ENCODE assay signal across 8 cellular contexts in genomic region chr17:51088868-51089267, GRCh38. TPM values are rescaled to one million over a fixed set of nuclear protein-coding genes. Genes with fewer than 3 reads are reported as not detected.
DNase-seq lines count a peak whose midpoint lies in the region; ATAC-seq and TF ChIP-seq lines count a peak whose summit lies in the region.
"Not testable (repeated sequence)": the region's sequence is repeated elsewhere in the genome, so short reads cannot be mapped to it uniquely, and the experiment has no call there.

No MANE protein-coding gene starts in this region.

- peak overlapping the region in 1 of 2 donors; percentile 65 for H3K4me3 Mint-ChIP-seq in CD14-positive monocyte
- H3K4me3 Mint-ChIP-seq in MCF 10A (ENCODE audit: unreplicated experiment): not testable (repeated sequence)

- H3K4me1 Mint-ChIP-seq in CD14-positive monocyte: peaks cover 27% of the 10 kb centered on the region
- not testable (repeated sequence) for H3K4me1 Mint-ChIP-seq in MCF 10A (ENCODE audit: insufficient read depth, unreplicated experiment)

- not testable (repeated sequence) for H3K27me3 ChIP-seq in OCI-LY3 (ENCODE audit: low read depth, low read length); left lung; neutrophil; upper lobe of right lung

- not testable (repeated sequence) for H3K27ac ChIP-seq in OCI-LY3 (ENCODE audit: low read length); upper lobe of right lung
- H3K27ac ChIP-seq in left lung: peak overlapping the region in 1 of 2 donors; percentile 81
- H3K27ac ChIP-seq in neutrophil: peak overlapping the region; percentile 97

- H2AFZ ChIP-seq in OCI-LY3 (ENCODE audit: low read depth, low read length): not testable (repeated sequence)

- POLR2A ChIA-PET in MCF 10A (lab: Yijun Ruan, JAX): interaction anchor here (1.0 kb wide), 1 partner anchor 32 kb away, joined by 3 read pairs; the partner anchor contains the start of gene SPAG9

- intact Hi-C loops in CD14-positive monocyte (cut with micrococcal nuclease): loop anchor here (5.0 kb wide), 1 partner anchor 33 kb away; the partner anchor contains the start of gene SPAG9 (in 2 of the 2)
- intact Hi-C loops in MCF 10A (cut with micrococcal nuclease); Right ventricle myocardium superior (cut with DNase I); left lung (cut with DNase I); upper lobe of right lung (cut with DNase I): not testable (repeated sequence)

- not testable (repeated sequence) for H3K9ac ChIP-seq in OCI-LY3 (ENCODE audit: low read length)

- H3K79me2 ChIP-seq in OCI-LY3 (ENCODE audit: low read length): peaks cover 34% of the 10 kb centered on the region

- H3K4me2 ChIP-seq in OCI-LY3 (ENCODE audit: low read length): peak overlapping the region; percentile 24

- peaks cover 14% of the 10 kb centered on the region for H4K20me1 ChIP-seq in OCI-LY3 (ENCODE audit: insufficient read depth, low read length)

- DNase-seq in CD14-positive monocyte (ENCODE audit: low spot score) (peak; percentile 85), MV-4-11 (lab: John Stamatoyannopoulos, UW) (peak; percentile 81), MCF 10A (ENCODE audit: unreplicated experiment) (peak; percentile 65), Right ventricle myocardium superior (peak; percentile 72), left lung (peak; percentile 60 to 92), upper lobe of right lung (peak; percentile 86)

- CTCF ChIA-PET in MCF 10A (lab: Yijun Ruan, JAX): not testable (repeated sequence)

- H3K27me3 Mint-ChIP-seq in CD14-positive monocyte (ENCODE audit: low read depth in 3 of 3); MCF 10A (ENCODE audit: insufficient read depth, unreplicated experiment): not testable (repeated sequence)

- TF ChIP-seq CTCF in CD14-positive monocyte (IDR thresholded peaks at IDR 0.05); OCI-LY3 (IDR thresholded peaks at IDR 0.05; ENCODE audit: low read depth, low read length); MCF 10A (IDR thresholded peaks at IDR 0.05; ENCODE audit: unreplicated experiment); left lung (IDR thresholded peaks at IDR 0.05); neutrophil (IDR thresholded peaks at IDR 0.05); upper lobe of right lung (IDR thresholded peaks at IDR 0.05): not testable (repeated sequence)

- BruUV-seq in MCF 10A (replicated peaks; lab: Mats Ljungman, UMichigan): not testable (repeated sequence)

- H3K36me3 Mint-ChIP-seq in CD14-positive monocyte: peaks cover 2 to 10% of the 10 kb centered on the region in 2 donors
- H3K36me3 Mint-ChIP-seq in MCF 10A (ENCODE audit: insufficient read depth, unreplicated experiment): not testable (repeated sequence)

- ATAC-seq in Right ventricle myocardium superior (ENCODE audit: poor library complexity); left lung: not testable (repeated sequence)
- ATAC-seq in upper lobe of right lung: peak; percentile 62

- not testable (repeated sequence) for H3K4me3 ChIP-seq in OCI-LY3 (ENCODE audit: low read length); left lung; upper lobe of right lung
- H3K4me3 ChIP-seq in neutrophil (ENCODE audit: low read depth in 1 of 2, low read length in 1 of 2): peak overlapping the region; percentile 53 to 55

- peaks cover 29% of the 10 kb centered on the region for H3K4me1 ChIP-seq in OCI-LY3 (ENCODE audit: low read length)
- peaks cover 0 to 72% of the 10 kb centered on the region in 2 donors for H3K4me1 ChIP-seq in left lung
- peaks cover 56 to 70% of the 10 kb centered on the region in 2 experiments for H3K4me1 ChIP-seq in neutrophil (ENCODE audit: control insufficient read depth in 1 of 2, insufficient read depth in 1 of 2, low read depth in 1 of 2, low read length in 1 of 2)
- H3K4me1 ChIP-seq in upper lobe of right lung: peaks cover 29% of the 10 kb centered on the region

- not testable (repeated sequence) for H3K9me3 ChIP-seq in OCI-LY3 (ENCODE audit: insufficient read depth, low read length); left lung; neutrophil; upper lobe of right lung

- H3K9me3 Mint-ChIP-seq in CD14-positive monocyte; MCF 10A (ENCODE audit: unreplicated experiment): not testable (repeated sequence)

- H3K36me3 ChIP-seq in OCI-LY3 (replicated peaks; ENCODE audit: low read depth, low read length); left lung; neutrophil; upper lobe of right lung: not testable (repeated sequence)

- peak overlapping the region; percentile 79 to 94 (median 93) for H3K27ac Mint-ChIP-seq in CD14-positive monocyte
- peak overlapping the region; percentile 16 for H3K27ac Mint-ChIP-seq in MCF 10A (ENCODE audit: low read depth, unreplicated experiment)

RNA-seq across cellular contexts. Expression of gene SPAG9, which starts 31.8 kb away (rescaled TPM):
- 1 to 10 TPM; 4.9 to 8.5 TPM for polyA plus RNA-seq in CD14-positive monocyte
- total RNA-seq in MCF 10A (2022) (78.5 and 93.9 TPM in 2 replicates), Right ventricle myocardium superior (42.0 TPM), left lung (100 to 1,000 TPM; 105 to 116 TPM), upper lobe of right lung (116 TPM)
